8 cellular contexts compared by ENCODE assay signal in genomic region chr1:10494754-10495474, GRCh38. TPM values are rescaled to one million over a fixed set of nuclear protein-coding genes. Genes with fewer than 3 reads are reported as not detected.
DNase-seq lines count a peak whose midpoint lies in the region; ATAC-seq lines count a peak whose summit lies in the region.

No MANE protein-coding gene starts in this region.

- DNase-seq in AG08395 (ENCODE audit: low spot score) (peak; percentile 89), NCI-H2227 (lab: John Stamatoyannopoulos, UW; ENCODE audit: unreplicated experiment) (peak; percentile 81), cerebellum (ENCODE audit: low spot score) (peak; percentile 69), left lobe of liver (ENCODE audit: low spot score) (peak; percentile 79)
- peak; percentile 61 for DNase-seq in activated CD4-positive, CD25-positive, alpha-beta regulatory T cell treated with anti-CD3 and anti-CD28 coated beads, Interleukin-2, amount 50 U/mL, for 16 hours (ENCODE audit: low read depth, low spot score)
- peak; percentile 87 to 88 for DNase-seq in stimulated activated CD4-positive, alpha-beta T cell treated with anti-CD3 and anti-CD28 coated beads, Interleukin-2, amount 100 ng/mL, for 24 hours

- ATAC-seq in GM18861 (IDR thresholded peaks at IDR 0.05; ENCODE audit: unreplicated experiment) (peak; percentile 81), HG03097 (IDR thresholded peaks at IDR 0.05; ENCODE audit: low FRiP score, unreplicated experiment) (peak; percentile 71), left lobe of liver (peak; percentile 85)

RNA-seq across cellular contexts. Expression of gene PEX14, which starts 20.2 kb away (rescaled TPM):
- total RNA-seq in cerebellum = 8.4 TPM
- total RNA-seq in left lobe of liver = 24.0 TPM

RNA-seq across cellular contexts. Expression of gene DFFA, which starts 22.6 kb away (rescaled TPM):
- total RNA-seq in cerebellum (22.6 TPM), left lobe of liver (19.4 TPM)

RNA-seq across cellular contexts. Expression of gene CORT, which starts 45.1 kb away (rescaled TPM):
- total RNA-seq in cerebellum = 1.1 TPM
- not detected for total RNA-seq in left lobe of liver

Comparison
In these comparisons a context has a peak if more than half of its experiments do, and no peak if none do; other contexts are left out.
1. Peak in every context shown above with its lines: DNase-seq and ATAC-seq.